Comparison of ENCODE assay signal across 1 cellular context in genomic region chr5:168833936-168834335, GRCh38.
TF ChIP-seq lines count a peak whose summit lies in the region.

No MANE protein-coding gene starts in this region.

TF ChIP-seq in H1, 55 proteins besides CTCF, POLR2A, EP300 and RAD21:
- TF ChIP-seq RNF2 (IDR thresholded peaks at IDR 0.05; ENCODE audit: borderline replicate concordance, low read depth, low read length, missing control alignments, poor library complexity, severe bottlenecking) (no peak), RXRA (IDR thresholded peaks at IDR 0.05; ENCODE audit: insufficient read depth, low read depth, low read length) (0 out of 2 replicates have a peak, but pooled peaks have one; percentile 71), PHF8 (conservative IDR thresholded peaks at IDR 0.05; ENCODE audit: low read depth, low read length) (no peak), SP1 (IDR thresholded peaks at IDR 0.05; ENCODE audit: low read depth, low read length) (0 out of 2 replicates have a peak, but pooled peaks have one; percentile 29), NANOG (IDR thresholded peaks at IDR 0.05; ENCODE audit: insufficient read depth, low read depth, low read length, poor library complexity, severe bottlenecking) (peak; percentile 19), EZH2 (IDR thresholded peaks at IDR 0.05; ENCODE audit: low read depth, low read length, severe bottlenecking) (no peak), POU5F1 (IDR thresholded peaks at IDR 0.05; ENCODE audit: low read depth, low read length) (0 out of 2 replicates have a peak, but pooled peaks have one; percentile 12), POLR2AphosphoS5 (IDR thresholded peaks at IDR 0.05; ENCODE audit: low read depth, low read length) (peak; percentile 92), YY1 (IDR thresholded peaks at IDR 0.05; ENCODE audit: low read depth, low read length) (0 out of 2 replicates have a peak, but pooled peaks have one; percentile 37), TCF12 (IDR thresholded peaks at IDR 0.05; ENCODE audit: low read depth, low read length) (peak; percentile 77; the same call in 1 of the 2 replicates), HDAC2 (IDR thresholded peaks at IDR 0.05; ENCODE audit: borderline replicate concordance in 1 of 2, low read depth in 2 of 2, low read length in 2 of 2) (0 out of 4 replicates have a peak, but pooled peaks of 1 of the 2 experiments have one; percentile 60)
